Comparison of ENCODE assay signal across 8 cellular contexts in the genomic region with DNA sequence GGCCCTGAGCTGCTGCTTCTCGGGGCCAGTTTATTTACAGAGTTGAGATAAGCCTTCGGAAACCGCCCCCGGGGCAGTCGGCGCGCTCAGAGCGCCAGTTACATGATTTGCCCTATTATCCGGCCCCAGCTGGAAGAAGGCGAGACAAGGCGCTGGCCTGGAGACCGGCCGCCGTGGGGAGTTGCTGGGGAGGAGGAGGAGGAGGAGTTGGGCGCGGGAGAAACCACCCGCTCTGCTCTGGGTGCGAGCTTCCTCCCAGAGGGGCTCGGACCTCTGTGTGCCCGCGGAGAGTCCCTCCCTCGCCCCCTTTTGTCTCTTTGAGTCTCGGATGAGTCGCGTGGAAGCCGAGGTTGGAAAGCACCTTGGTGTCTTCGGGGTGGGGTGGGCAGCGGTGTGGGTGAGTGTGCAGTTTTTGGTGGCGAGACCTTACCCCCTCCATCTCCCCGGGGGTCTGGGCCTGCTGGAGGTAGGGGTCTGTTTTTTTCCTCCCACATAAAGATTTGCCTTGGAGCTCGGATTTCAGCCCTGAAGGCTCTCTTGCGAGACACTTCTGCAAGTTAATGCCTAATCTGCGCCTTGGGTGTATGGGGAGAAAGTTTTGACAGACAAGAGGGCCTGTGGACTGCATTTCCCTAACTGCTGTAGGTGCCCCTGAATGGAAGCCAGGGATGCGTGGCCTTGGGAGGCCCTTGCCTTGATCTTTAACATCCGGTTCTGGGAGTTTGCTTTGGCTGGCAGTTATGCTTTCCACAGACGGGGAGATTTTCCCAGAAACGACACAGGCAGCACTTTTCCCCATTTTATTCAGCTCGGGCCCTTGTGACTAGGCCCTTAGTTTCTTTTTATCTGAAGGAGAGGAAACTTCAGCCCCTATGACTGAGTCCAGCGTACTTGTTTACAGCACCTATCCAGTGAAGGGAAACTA.
DNase-seq lines count a peak whose midpoint lies in the region; TF ChIP-seq lines count a peak whose summit lies in the region.

No MANE protein-coding gene starts in this region.

- H4K91ac ChIP-seq in trophoblast cell (ENCODE audit: low read depth, low read length), result peak overlapping the region; percentile 85

- H3K36me3 ChIP-seq in H7 (replicated peaks; ENCODE audit: control insufficient read depth, insufficient read depth, low read length) (no peaks in the 10 kb centered on the region), cardiac muscle cell (no peaks in the 10 kb centered on the region), trophoblast cell (ENCODE audit: control insufficient read depth in 1 of 2, insufficient read depth in 2 of 2, low read length in 2 of 2) (no peaks in the 10 kb centered on the region)

- peak overlapping the region; percentile 50 for H2BK120ac ChIP-seq in trophoblast cell (ENCODE audit: insufficient read depth, low read length, poor library complexity)

- H3K79me1 ChIP-seq in trophoblast cell (ENCODE audit: low read length), result peaks cover 33% of the 10 kb centered on the region

- peak overlapping the region; percentile 98 for H3K18ac ChIP-seq in trophoblast cell (ENCODE audit: low read length)

- H3K4ac ChIP-seq in trophoblast cell (ENCODE audit: low read depth, low read length), result peak overlapping the region; percentile 96

- H3K4me3 Mint-ChIP-seq in activated naive CD4-positive, alpha-beta T cell treated with anti-CD3 and anti-CD28 coated beads for 36 hours, result peak overlapping the region; percentile 78

- peak overlapping the region; percentile 73 for H4K12ac ChIP-seq in trophoblast cell (ENCODE audit: low read depth, low read length)

- no peak for TF ChIP-seq CTCF in cardiac muscle cell (IDR thresholded peaks at IDR 0.05; ENCODE audit: low read depth, low read length)

- peaks cover 28% of the 10 kb centered on the region for H3K79me2 ChIP-seq in trophoblast cell (ENCODE audit: control insufficient read depth, insufficient read depth, low read length, poor library complexity)

- H3K9me3 ChIP-seq in cardiac muscle cell (ENCODE audit: low read depth) (no peaks in the 10 kb centered on the region), trophoblast cell (ENCODE audit: insufficient read depth, low read depth, low read length) (no peaks in the 10 kb centered on the region)

- H3K36me3 Mint-ChIP-seq in activated naive CD4-positive, alpha-beta T cell treated with anti-CD3 and anti-CD28 coated beads for 36 hours (ENCODE audit: low read depth), result no peaks in the 10 kb centered on the region

- no CpG with 5 or more reads among the region's 39 CpGs for WGBS in trophoblast cell (ENCODE audit: extremely low coverage, insufficient coverage, insufficient read length)

- H3K4me2 ChIP-seq in trophoblast cell (ENCODE audit: low read length), result peak overlapping the region; percentile 88

- H3K23ac ChIP-seq in trophoblast cell (ENCODE audit: low read length), result no peak overlapping the region

- CTCF ChIA-PET in activated naive CD4-positive, alpha-beta T cell treated with anti-CD3 and anti-CD28 coated beads for 36 hours (lab: Charles Lee), result interaction anchor here (1.0 to 2.9 kb wide), 3 partner anchors 78 to 304 kb away, joined by 6 to 12 read pairs (median 11); no protein-coding TSS in a partner anchor

- peak overlapping the region; percentile 81 for H2AK5ac ChIP-seq in trophoblast cell (ENCODE audit: low read length)

- H3K4me1 ChIP-seq in cardiac muscle cell (ENCODE audit: low read depth) (peaks cover 32% of the 10 kb centered on the region), trophoblast cell (ENCODE audit: control insufficient read depth in 1 of 2, insufficient read depth in 2 of 2, low read length in 2 of 2) (peaks cover 13 to 30% of the 10 kb centered on the region in 2 experiments)

- no peaks in the 10 kb centered on the region for H3K9me3 Mint-ChIP-seq in activated naive CD4-positive, alpha-beta T cell treated with anti-CD3 and anti-CD28 coated beads for 36 hours

- H2BK12ac ChIP-seq in trophoblast cell (ENCODE audit: low read length), result peak overlapping the region; percentile 67

- peak overlapping the region; percentile 88 for H4K8ac ChIP-seq in trophoblast cell (ENCODE audit: low read depth, low read length)

- H3K27ac Mint-ChIP-seq in activated naive CD4-positive, alpha-beta T cell treated with anti-CD3 and anti-CD28 coated beads for 36 hours, result no peak overlapping the region

- peak overlapping the region; percentile 76 for H3K9ac ChIP-seq in trophoblast cell (ENCODE audit: low read length)

- H3K4me3 ChIP-seq in H7 (ENCODE audit: insufficient read depth, low read depth, low read length) (peak overlapping the region; percentile 77), cardiac muscle cell (peak overlapping the region; percentile 73), trophoblast cell (ENCODE audit: low read depth, low read length) (peak overlapping the region; percentile 86)

- H3K27me3 Mint-ChIP-seq in activated naive CD4-positive, alpha-beta T cell treated with anti-CD3 and anti-CD28 coated beads for 36 hours (ENCODE audit: low read depth), result peaks cover 12% of the 10 kb centered on the region

- H3K4me1 Mint-ChIP-seq in activated naive CD4-positive, alpha-beta T cell treated with anti-CD3 and anti-CD28 coated beads for 36 hours (ENCODE audit: low read depth), result peaks cover 47% of the 10 kb centered on the region

- H3K14ac ChIP-seq in trophoblast cell (ENCODE audit: low read length), result peak overlapping the region; percentile 97

- peak overlapping the region; percentile 91 for H3K27ac ChIP-seq in cardiac muscle cell
- H3K27ac ChIP-seq in trophoblast cell (ENCODE audit: low read depth, low read length), result peak overlapping the region; percentile 94

- peak; percentile 68 for DNase-seq in Daoy (ENCODE audit: low read depth)
- DNase-seq in H7, result peak; percentile 71
- peak; percentile 57 for DNase-seq in NCI-H69 (lab: John Stamatoyannopoulos, UW)
- peak; percentile 47 for DNase-seq in activated naive CD4-positive, alpha-beta T cell treated with anti-CD3 and anti-CD28 coated beads for 36 hours
- peak; percentile 59 to 65 for DNase-seq in cardiac muscle cell (ENCODE audit: low read depth in 1 of 2, low spot score in 1 of 2)
- DNase-seq in trophoblast cell, result peak in 1 of 2 donors; percentile 48
- DNase-seq in mesenteric fat pad (ENCODE audit: low spot score), result no peak
- DNase-seq in epidermal melanocyte (ENCODE audit: insufficient read length, low spot score), result no peak

- peak overlapping the region; percentile 95 for H2BK5ac ChIP-seq in trophoblast cell (ENCODE audit: low read depth, low read length, poor library complexity)

- H3K27me3 ChIP-seq in H7 (ENCODE audit: control insufficient read depth, insufficient read depth, low read length), result no peaks in the 10 kb centered on the region
- H3K27me3 ChIP-seq in cardiac muscle cell, result no peaks in the 10 kb centered on the region
- H3K27me3 ChIP-seq in trophoblast cell (ENCODE audit: insufficient read depth, low read length), result no peaks in the 10 kb centered on the region

- intact Hi-C loops in activated naive CD4-positive, alpha-beta T cell treated with anti-CD3 and anti-CD28 coated beads for 36 hours (cut with micrococcal nuclease), result loop anchor here (10.0 kb wide), 1 partner anchor 619 kb away; no protein-coding TSS in a partner anchor

- H2AFZ ChIP-seq in trophoblast cell (ENCODE audit: insufficient read depth, low read length, poor library complexity), result peak overlapping the region; percentile 83

Comparison
In these comparisons a context has a peak if more than half of its experiments do, and no peak if none do; other contexts are left out.
1. DNase-seq: peak in Daoy (single experiment), H7 (single experiment), NCI-H69 (single experiment), activated naive CD4-positive, alpha-beta T cell treated with anti-CD3 and anti-CD28 coated beads for 36 hours (single experiment) and cardiac muscle cell (2 of 2); none in mesenteric fat pad (single experiment) and epidermal melanocyte (single experiment).
2. Peak in every context shown above with its lines, with median percentiles within 50 percentile points of each other: H3K4me3 ChIP-seq.